In genomic region chr1:95023399-95024050, GRCh38 we compare ENCODE assay signal across 11 cellular contexts. TPM values are rescaled to one million over a fixed set of nuclear protein-coding genes. Genes with fewer than 3 reads are reported as not detected.
DNase-seq lines count a peak whose midpoint lies in the region; ATAC-seq, FAIRE-seq and TF ChIP-seq lines count a peak whose summit lies in the region.
"Had no signal": no experiment of that assay in that cellular context is flagged by ENCODE, and none has a peak within 500 bp of the region (broad histone marks: within the 10 kb centered on the region; RNA-seq: fewer than 3 reads in every experiment).

No MANE protein-coding gene starts in this region.

- peaks cover 9% of the 10 kb centered on the region for H3K36me3 ChIP-seq in adipocyte (ENCODE audit: control insufficient read depth, insufficient read depth, low read length, severe bottlenecking)
- H3K36me3 ChIP-seq in sigmoid colon = peaks cover 0 to 15% (median 0%) of the 10 kb centered on the region in 4 donors
- H3K36me3 ChIP-seq in endodermal cell (ENCODE audit: control insufficient read depth, insufficient read depth, low read length) = peaks cover 7% of the 10 kb centered on the region

- FAIRE-seq in GM19239 (lab: Jason Lieb, UNC) = no peak

- H3K9me3 Mint-ChIP-seq in endodermal cell = peaks cover 2% of the 10 kb centered on the region

- ATAC-seq in foreskin keratinocyte = peak; percentile 88

- H3K27ac ChIP-seq in foreskin keratinocyte (peak overlapping the region; percentile 5), sigmoid colon (peak overlapping the region; percentile 68 to 75 (median 70)), endodermal cell (ENCODE audit: low read depth, low read length) (no peak overlapping the region)

- no peak for TF ChIP-seq EP300 in sigmoid colon (IDR thresholded peaks at IDR 0.05)

- no peak for TF ChIP-seq CTCF in foreskin keratinocyte (conservative IDR thresholded peaks at IDR 0.05)
- TF ChIP-seq CTCF in sigmoid colon (IDR thresholded peaks at IDR 0.05) = no peak
- no peak for TF ChIP-seq CTCF in endodermal cell (conservative IDR thresholded peaks at IDR 0.05)

- H3K9ac ChIP-seq in adipocyte (ENCODE audit: low read length) = peak overlapping the region; percentile 64
- no peak overlapping the region for H3K9ac ChIP-seq in endodermal cell (ENCODE audit: extremely low read depth, low read length, poor library complexity, severe bottlenecking)

- WGBS in sigmoid colon, 2 donors = 87 to 90% methylated on average over 3 of the region's 3 CpGs
- WGBS in endodermal cell (ENCODE audit: insufficient coverage in 1 of 2, insufficient read length in 1 of 2), 2 experiments = 81 to 93% methylated on average over 2 to 3 of the region's 3 CpGs

- peaks cover 9% of the 10 kb centered on the region for H3K4me1 Mint-ChIP-seq in endodermal cell

- H3K9me3 ChIP-seq in adipocyte (ENCODE audit: control insufficient read depth, low read length) (peaks cover 6% of the 10 kb centered on the region), sigmoid colon (no peaks in the 10 kb centered on the region), endodermal cell (ENCODE audit: control insufficient read depth, low read length) (peaks cover 21% of the 10 kb centered on the region)

- no peak overlapping the region for H3K27ac Mint-ChIP-seq in endodermal cell

- H3K4me3 ChIP-seq in adipocyte (ENCODE audit: low read length) (peak overlapping the region; percentile 64), sigmoid colon (no peak overlapping the region), endodermal cell (ENCODE audit: low read length) (no peak overlapping the region)

- no peaks in the 10 kb centered on the region for H3K27me3 Mint-ChIP-seq in endodermal cell (ENCODE audit: insufficient read depth)

- intact Hi-C loops in sigmoid colon (cut with DNase I) = loop anchor here (5.0 kb wide), 1 partner anchor 41 kb away; no protein-coding TSS in a partner anchor

- H3K27me3 ChIP-seq in adipocyte (replicated peaks; ENCODE audit: control insufficient read depth, insufficient read depth, low read length) (no peaks in the 10 kb centered on the region), foreskin keratinocyte (no peaks in the 10 kb centered on the region), sigmoid colon (no peaks in the 10 kb centered on the region), endodermal cell (ENCODE audit: control insufficient read depth, insufficient read depth, low read length, poor library complexity, severe bottlenecking) (no peaks in the 10 kb centered on the region)

- TF ChIP-seq POLR2A in sigmoid colon (IDR thresholded peaks at IDR 0.05) = no peak

- peaks cover 35% of the 10 kb centered on the region for H3K36me3 Mint-ChIP-seq in endodermal cell (ENCODE audit: low read depth)

- no peak overlapping the region for H3K4me3 Mint-ChIP-seq in endodermal cell

- DNase-seq in DMS79 treated with DMSO at 0.1 percent for 48 hours (lab: John Stamatoyannopoulos, UW) (peak; percentile 27), adipocyte (ENCODE audit: low read depth) (peak; percentile 83), foreskin keratinocyte (no peak), sigmoid colon (no peak), GM19239 (ENCODE audit: insufficient read length, low spot score) (no peak), NCI-H748 treated with DMSO at 0.1 percent for 48 hours (lab: John Stamatoyannopoulos, UW) (no peak), cerebellar nuclear complex (lab: John Stamatoyannopoulos, UW) (no peak), endodermal cell (no peak)
- DNase-seq: DMS 273 treated with DMSO at 0.1 percent for 48 hours, NCI-H1694, SW 1271 had no signal

- H3K4me1 ChIP-seq in adipocyte (ENCODE audit: control insufficient read depth, insufficient read depth, low read length) (peaks cover 39% of the 10 kb centered on the region), foreskin keratinocyte (peaks cover 18% of the 10 kb centered on the region), sigmoid colon (peaks cover 0 to 33% (median 18%) of the 10 kb centered on the region in 4 donors), endodermal cell (ENCODE audit: control insufficient read depth, insufficient read depth, low read length) (peaks cover 2% of the 10 kb centered on the region)

RNA-seq across cellular contexts. Expression of gene ALG14, which starts 49.2 kb away (rescaled TPM):
- 4.8 and 5.4 TPM in 2 replicates for total RNA-seq in foreskin keratinocyte
- polyA plus RNA-seq in foreskin keratinocyte = 3.9 and 6.8 TPM in 2 replicates
- total RNA-seq in sigmoid colon = 1 to 10 TPM in 2 of 4 donors, under 1 TPM in 2; 0.55 to 1.8 (median 1.1) TPM
- 1 to 10 TPM; 1.8 to 2.7 (median 1.8) TPM for polyA plus RNA-seq in sigmoid colon
- 1 to 10 TPM; 5.9 to 7.0 TPM for total RNA-seq in endodermal cell
- polyA plus RNA-seq in endodermal cell (2013, experiment 1 of 2) = 4.1 TPM
- 3.5 TPM for polyA plus RNA-seq in endodermal cell (2013, experiment 2 of 2)

Comparison
In these comparisons a context has a peak if more than half of its experiments do, and no peak if none do; other contexts are left out.
1. DNase-seq: peak in DMS79 treated with DMSO at 0.1 percent for 48 hours (single experiment) and adipocyte (single experiment); none in foreskin keratinocyte (0 of 2), sigmoid colon (single experiment), GM19239 (single experiment), NCI-H748 treated with DMSO at 0.1 percent for 48 hours (single experiment), cerebellar nuclear complex (0 of 2) and endodermal cell (single experiment).